In genomic region chr3:105827101-105827634, GRCh38 we compare ENCODE assay signal across 10 cellular contexts. TPM values are rescaled to one million over a fixed set of nuclear protein-coding genes. Genes with fewer than 3 reads are reported as not detected.
DNase-seq lines count a peak whose midpoint lies in the region; ATAC-seq and TF ChIP-seq lines count a peak whose summit lies in the region.
"Had no signal": no experiment of that assay in that cellular context is flagged by ENCODE, and none has a peak within 500 bp of the region (broad histone marks: within the 10 kb centered on the region; RNA-seq: fewer than 3 reads in every experiment).

No MANE protein-coding gene starts in this region.

- DNase-seq in activated CD4-positive, alpha-beta T cell treated with anti-CD3 and anti-CD28 coated beads for 48 hours, result peak; percentile 15
- no peak for DNase-seq in activated CD4-positive, alpha-beta T cell treated with anti-CD3 and anti-CD28 coated beads for 4 hours
- DNase-seq in activated T-helper 1 cell treated with anti-CD3 and anti-CD28 coated beads, Interleukin-12 subunit alpha, Interleukin-12 subunit beta, Interleukin-2, Interleukin-4 antibody, amounts not matched to agents 30 ng/mL and 10 ng/mL and 1 ng/mL, durations not matched to agents 14 hours and 24 hours and 36 hours (ENCODE audit: low spot score), result no peak
- DNase-seq in osteocyte (ENCODE audit: extremely low spot score, unreplicated experiment) (no peak), glomerular visceral epithelial cell (ENCODE audit: extremely low spot score) (no peak), H7 (no peak), DMS153 treated with DMSO at 0.1 percent for 48 hours (lab: John Stamatoyannopoulos, UW; ENCODE audit: unreplicated experiment) (no peak)
- DNase-seq: NCI-H187; stimulated activated CD4-positive, alpha-beta T cell treated with anti-CD3 and anti-CD28 coated beads, Interleukin-4, amount 100 ng/mL, for 24 hours had no signal

- peaks cover 63% of the 10 kb centered on the region for H3K36me3 Mint-ChIP-seq in activated T-helper 1 cell treated with anti-CD3 and anti-CD28 coated beads, Interleukin-12 subunit alpha, Interleukin-12 subunit beta, Interleukin-2, Interleukin-4 antibody, amounts not matched to agents 30 ng/mL and 10 ng/mL and 1 ng/mL, durations not matched to agents 14 hours and 24 hours and 36 hours (ENCODE audit: low read depth)
- H3K36me3 Mint-ChIP-seq in osteocyte (ENCODE audit: unreplicated experiment), result peaks cover 23% of the 10 kb centered on the region

- H3K4me3 Mint-ChIP-seq in activated T-helper 1 cell treated with anti-CD3 and anti-CD28 coated beads, Interleukin-12 subunit alpha, Interleukin-12 subunit beta, Interleukin-2, Interleukin-4 antibody, amounts not matched to agents 30 ng/mL and 10 ng/mL and 1 ng/mL, durations not matched to agents 14 hours and 24 hours and 36 hours, result peak overlapping the region; percentile 80
- no peak overlapping the region for H3K4me3 Mint-ChIP-seq in osteocyte (ENCODE audit: unreplicated experiment)

- H3K36me3 ChIP-seq in H7 (replicated peaks; ENCODE audit: control insufficient read depth, insufficient read depth, low read length), result no peaks in the 10 kb centered on the region

- peaks cover 88% of the 10 kb centered on the region for H3K4me1 Mint-ChIP-seq in activated T-helper 1 cell treated with anti-CD3 and anti-CD28 coated beads, Interleukin-12 subunit alpha, Interleukin-12 subunit beta, Interleukin-2, Interleukin-4 antibody, amounts not matched to agents 30 ng/mL and 10 ng/mL and 1 ng/mL, durations not matched to agents 14 hours and 24 hours and 36 hours (ENCODE audit: low read depth)
- peaks cover 37% of the 10 kb centered on the region for H3K4me1 Mint-ChIP-seq in osteocyte (ENCODE audit: unreplicated experiment)

- peak overlapping the region; percentile 100 for H3K27ac Mint-ChIP-seq in activated T-helper 1 cell treated with anti-CD3 and anti-CD28 coated beads, Interleukin-12 subunit alpha, Interleukin-12 subunit beta, Interleukin-2, Interleukin-4 antibody, amounts not matched to agents 30 ng/mL and 10 ng/mL and 1 ng/mL, durations not matched to agents 14 hours and 24 hours and 36 hours
- peak overlapping the region; percentile 47 for H3K27ac Mint-ChIP-seq in osteocyte (ENCODE audit: unreplicated experiment)

- ATAC-seq in HG02588 (IDR thresholded peaks at IDR 0.05; ENCODE audit: unreplicated experiment), result peak; percentile 61

- intact Hi-C loops in activated T-helper 1 cell treated with anti-CD3 and anti-CD28 coated beads, Interleukin-12 subunit alpha, Interleukin-12 subunit beta, Interleukin-2, Interleukin-4 antibody, amounts not matched to agents 30 ng/mL and 10 ng/mL and 1 ng/mL, durations not matched to agents 14 hours and 24 hours and 36 hours (cut with micrococcal nuclease), result loop anchor here (1.0 to 5.0 kb wide), 16 partner anchors 9 to 647 kb away; no protein-coding TSS in a partner anchor

- H3K9me3 Mint-ChIP-seq in activated T-helper 1 cell treated with anti-CD3 and anti-CD28 coated beads, Interleukin-12 subunit alpha, Interleukin-12 subunit beta, Interleukin-2, Interleukin-4 antibody, amounts not matched to agents 30 ng/mL and 10 ng/mL and 1 ng/mL, durations not matched to agents 14 hours and 24 hours and 36 hours, result peaks cover 10% of the 10 kb centered on the region
- H3K9me3 Mint-ChIP-seq in osteocyte (ENCODE audit: unreplicated experiment), result no peaks in the 10 kb centered on the region

- no peaks in the 10 kb centered on the region for H3K27me3 Mint-ChIP-seq in activated T-helper 1 cell treated with anti-CD3 and anti-CD28 coated beads, Interleukin-12 subunit alpha, Interleukin-12 subunit beta, Interleukin-2, Interleukin-4 antibody, amounts not matched to agents 30 ng/mL and 10 ng/mL and 1 ng/mL, durations not matched to agents 14 hours and 24 hours and 36 hours (ENCODE audit: insufficient read depth)
- no peaks in the 10 kb centered on the region for H3K27me3 Mint-ChIP-seq in osteocyte (ENCODE audit: unreplicated experiment)

- no peak for TF ChIP-seq CTCF in osteocyte (IDR thresholded peaks at IDR 0.05)

- H3K4me3 ChIP-seq in H7 (ENCODE audit: insufficient read depth, low read depth, low read length), result no peak overlapping the region

- no peaks in the 10 kb centered on the region for H3K27me3 ChIP-seq in H7 (ENCODE audit: control insufficient read depth, insufficient read depth, low read length)

RNA-seq across cellular contexts. Expression of gene CBLB, which starts 41.6 kb away (rescaled TPM):
- total RNA-seq in activated T-helper 1 cell treated with anti-CD3 and anti-CD28 coated beads, Interleukin-12 subunit alpha, Interleukin-12 subunit beta, Interleukin-2, Interleukin-4 antibody, amounts not matched to agents 30 ng/mL and 10 ng/mL and 1 ng/mL, durations not matched to agents 14 hours and 24 hours and 36 hours, result 213 and 235 TPM in 2 replicates
- 24.6 and 28.8 TPM in 2 replicates for total RNA-seq in osteocyte
- 6.5 and 7.9 TPM in 2 replicates for total RNA-seq in H7 (2014; rRNA removed; shearing (Covaris generic))
